ENCODE assay signal across 1 cellular context in genomic region chr17:75721463-75722011, GRCh38.
TF ChIP-seq lines count a peak whose summit lies in the region.

No MANE protein-coding gene starts in this region.

TF ChIP-seq in WTC11, 78 proteins besides CTCF, POLR2A, EP300 and RAD21 (continued from another document):
- 0 out of 2 replicates have a peak, but pooled peaks have one; percentile 23 for TF ChIP-seq ARID4B (CRISPR knock-in tag; IDR thresholded peaks at IDR 0.05; ENCODE audit: borderline replicate concordance)
- no peak for TF ChIP-seq ZNF219 (CRISPR knock-in tag; IDR thresholded peaks at IDR 0.05; ENCODE audit: borderline replicate concordance)
- no peak for TF ChIP-seq NFYB (CRISPR knock-in tag; conservative IDR thresholded peaks at IDR 0.05; ENCODE audit: low read depth)
- TF ChIP-seq TP53 (CRISPR knock-in tag; IDR thresholded peaks at IDR 0.05) = no peak
- no peak for TF ChIP-seq TCF7 (CRISPR knock-in tag; IDR thresholded peaks at IDR 0.05; ENCODE audit: low read depth)
- TF ChIP-seq CREB1 (CRISPR knock-in tag; IDR thresholded peaks at IDR 0.05) = no peak
